In the genomic region with DNA sequence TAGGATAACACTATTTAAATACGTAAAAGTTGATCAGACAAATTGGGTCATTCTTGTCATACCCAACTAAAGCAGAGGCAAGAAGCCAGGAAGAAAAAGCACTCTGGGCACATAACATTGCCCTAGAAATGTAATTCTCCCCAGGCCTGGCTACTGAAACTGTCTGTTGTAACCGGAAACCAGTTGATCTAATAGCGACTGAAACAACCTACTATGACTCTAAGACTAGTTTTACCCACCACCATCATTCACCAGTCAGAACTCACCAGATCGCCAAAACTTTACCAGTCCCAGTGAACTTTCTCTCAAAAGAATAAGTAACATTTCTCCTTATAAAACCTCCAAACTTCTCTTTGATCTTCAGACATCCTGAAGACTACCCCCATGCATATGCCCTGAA, we compare ENCODE assay signal across 16 cellular contexts.
A peak's percentile ranks its signal among the peaks of the same experiment; 100 is the strongest.
DNase-seq lines count a peak whose midpoint lies in the region; ATAC-seq, FAIRE-seq and TF ChIP-seq lines count a peak whose summit lies in the region.
"Had no signal": no experiment of that assay in that cellular context is flagged by ENCODE, and none has a peak within 500 bp of the region (broad histone marks: within the 10 kb centered on the region; RNA-seq: fewer than 3 reads in every experiment).

No MANE protein-coding gene starts in this region.

- TF ChIP-seq CTCF in heart left ventricle (IDR thresholded peaks at IDR 0.05), result no peak
- TF ChIP-seq CTCF in GM12878 (IDR thresholded peaks at IDR 0.05 in 2 of 3, conservative IDR thresholded peaks at IDR 0.05 in 1 of 3; ENCODE audit: control insufficient read depth in 2 of 3, extremely low read depth in 1 of 3, insufficient read depth in 1 of 3, low read depth in 3 of 3, low read length in 3 of 3), result no peak

- H3K36me3 ChIP-seq in heart left ventricle (peaks cover 0 to 22% (median 0%) of the 10 kb centered on the region in 9 donors), GM12878 (ENCODE audit: control insufficient read depth in 2 of 2, insufficient read depth in 2 of 2, low read length in 1 of 2) (no peaks in the 10 kb centered on the region)

- in situ Hi-C loops in GM12878 (cut with MboI), result no loop called here

- ATAC-seq in heart left ventricle, result no peak
- no peak for ATAC-seq in left cardiac atrium
- ATAC-seq in GM18870 (IDR thresholded peaks at IDR 0.05; ENCODE audit: unreplicated experiment), result peak; percentile 52
- no peak for ATAC-seq in GM12878
- ATAC-seq: CD8-positive, alpha-beta T cell had no signal

- no peak overlapping the region for H2AFZ ChIP-seq in GM12878 (ENCODE audit: control insufficient read depth, low read depth, low read length)

- H3K4me1 ChIP-seq in heart left ventricle, result peaks cover 0 to 52% (median 7%) of the 10 kb centered on the region in 12 donors
- no peaks in the 10 kb centered on the region for H3K4me1 ChIP-seq in GM12878 (ENCODE audit: control insufficient read depth, insufficient read depth, low read length)
- H3K4me1 ChIP-seq: BLaER1 had no signal

- no peak overlapping the region for H3K4me2 ChIP-seq in GM12878 (ENCODE audit: control insufficient read depth, insufficient read depth)
- H3K4me2 ChIP-seq: BLaER1 had no signal

- RAD21 ChIA-PET in GM12878 (lab: Charles Lee; ENCODE audit: unreplicated experiment), result no interaction called here

- no peaks in the 10 kb centered on the region for H3K27me3 ChIP-seq in heart left ventricle
- H3K27me3 ChIP-seq in GM12878 (replicated peaks in 1 of 2; ENCODE audit: control insufficient read depth in 2 of 2, insufficient read depth in 2 of 2, low read length in 1 of 2), result peaks cover 2 to 3% of the 10 kb centered on the region in 2 experiments; a peak in 2 of 4 replicates
- H3K27me3 ChIP-seq: BLaER1 had no signal

- H3K4me3 ChIP-seq in heart left ventricle (no peak overlapping the region), GM12878 (no peak overlapping the region)
- H3K4me3 ChIP-seq: BLaER1 had no signal

- TF ChIP-seq POLR2A in heart left ventricle (IDR thresholded peaks at IDR 0.05) (no peak), GM12878 (IDR thresholded peaks at IDR 0.05; ENCODE audit: low read depth, low read length) (no peak)

- POLR2A ChIA-PET in GM12878 (lab: Charles Lee), result no interaction called here

- H3K27ac ChIP-seq in heart left ventricle (peak overlapping the region in 7 of 12 donors; percentile 7 to 62 (median 31)), GM12878 (ENCODE audit: control insufficient read depth, insufficient read depth) (no peak overlapping the region)
- H3K27ac ChIP-seq: 22Rv1, BLaER1 had no signal

- no peak overlapping the region for H3K9ac ChIP-seq in GM12878 (ENCODE audit: control insufficient read depth, insufficient read depth, low read length)
- H3K9ac ChIP-seq: BLaER1 had no signal

- DNase-seq in heart left ventricle, result no peak
- no peak for DNase-seq in left cardiac atrium
- DNase-seq in GM12878 (ENCODE audit: low read depth, low spot score), result no peak
- DNase-seq in T-helper 9 cell, result no peak
- no peak for DNase-seq in hepatic stellate cell (ENCODE audit: low spot score)
- no peak for DNase-seq in putamen (ENCODE audit: low spot score)
- DNase-seq: Calu3; CD8-positive, alpha-beta T cell; DMS79 treated with DMSO at 0.1 percent for 48 hours; GF-D8; H9; KG1 had no signal

- SMC1A ChIA-PET in GM12878 (lab: Charles Lee; ENCODE audit: uncharacterized antibody, unreplicated experiment), result no interaction called here

- TF ChIP-seq EP300 in GM12878 (IDR thresholded peaks at IDR 0.05; ENCODE audit: borderline replicate concordance in 1 of 2, control insufficient read depth in 1 of 2, low read depth in 2 of 2, low read length in 2 of 2), result no peak

- H3K79me2 ChIP-seq in GM12878 (ENCODE audit: control insufficient read depth, insufficient read depth, low read length), result no peaks in the 10 kb centered on the region

- FAIRE-seq in GM12878 (lab: Jason Lieb, UNC), result no peak
- FAIRE-seq: H1 had no signal

- TF ChIP-seq RAD21 in GM12878 (IDR thresholded peaks at IDR 0.05; ENCODE audit: insufficient read depth, low read depth, low read length), result no peak

- CTCF ChIA-PET in GM12878 (lab: Yijun Ruan, JAX), result interaction anchor here (1.4 kb wide), 1 partner anchor 28 kb away, joined by 3 read pairs; no protein-coding TSS in a partner anchor

- no peaks in the 10 kb centered on the region for H4K20me1 ChIP-seq in GM12878 (ENCODE audit: control insufficient read depth, insufficient read depth)
- H4K20me1 ChIP-seq: BLaER1 had no signal

- no TSS peak for BruUV-seq in GM12878 (replicated peaks; lab: Mats Ljungman, UMichigan)

- H3K9me3 ChIP-seq in heart left ventricle (no peaks in the 10 kb centered on the region), GM12878 (replicated peaks; ENCODE audit: control insufficient read depth, insufficient read depth, low read length) (no peaks in the 10 kb centered on the region)
- H3K9me3 ChIP-seq: BLaER1 had no signal

- WGBS in heart left ventricle, 4 donors, result 57 to 83% (median 81%) methylated on average over 4 of the region's 4 CpGs
- 42% methylated on average over 4 of the region's 4 CpGs for WGBS in GM12878 (ENCODE audit: insufficient coverage, insufficient replicate concordance, low lambda C conversion rate, missing lambda C conversion rate)

- intact Hi-C loops in heart left ventricle (cut with DNase I), result no loop called here
- intact Hi-C loops in left cardiac atrium (cut with DNase I), result no loop called here
- intact Hi-C loops in GM12878 (cut with micrococcal nuclease; ENCODE audit: unreplicated experiment), result no loop called here

TF ChIP-seq in GM12878, 131 proteins besides CTCF, POLR2A, EP300 and RAD21 (continues in another document):
- no peak for TF ChIP-seq CHD4 (IDR thresholded peaks at IDR 0.05)
- no peak for TF ChIP-seq STAT1 (conservative IDR thresholded peaks at IDR 0.05)
- TF ChIP-seq, protein P1, sequence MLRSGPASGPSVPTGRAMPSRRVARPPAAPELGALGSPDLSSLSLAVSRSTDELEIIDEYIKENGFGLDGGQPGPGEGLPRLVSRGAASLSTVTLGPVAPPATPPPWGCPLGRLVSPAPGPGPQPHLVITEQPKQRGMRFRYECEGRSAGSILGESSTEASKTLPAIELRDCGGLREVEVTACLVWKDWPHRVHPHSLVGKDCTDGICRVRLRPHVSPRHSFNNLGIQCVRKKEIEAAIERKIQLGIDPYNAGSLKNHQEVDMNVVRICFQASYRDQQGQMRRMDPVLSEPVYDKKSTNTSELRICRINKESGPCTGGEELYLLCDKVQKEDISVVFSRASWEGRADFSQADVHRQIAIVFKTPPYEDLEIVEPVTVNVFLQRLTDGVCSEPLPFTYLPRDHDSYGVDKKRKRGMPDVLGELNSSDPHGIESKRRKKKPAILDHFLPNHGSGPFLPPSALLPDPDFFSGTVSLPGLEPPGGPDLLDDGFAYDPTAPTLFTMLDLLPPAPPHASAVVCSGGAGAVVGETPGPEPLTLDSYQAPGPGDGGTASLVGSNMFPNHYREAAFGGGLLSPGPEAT (IDR thresholded peaks at IDR 0.05; ENCODE audit: low read depth), result no peak
- peak; percentile 14; the same call in 1 of the 2 replicates for TF ChIP-seq RUNX3 (IDR thresholded peaks at IDR 0.05; ENCODE audit: low read length)
- no peak for TF ChIP-seq ETV6 (conservative IDR thresholded peaks at IDR 0.05 in 1 of 2, IDR thresholded peaks at IDR 0.05 in 1 of 2; ENCODE audit: borderline replicate concordance in 1 of 2, low read depth in 1 of 2)
- TF ChIP-seq, protein P2, sequence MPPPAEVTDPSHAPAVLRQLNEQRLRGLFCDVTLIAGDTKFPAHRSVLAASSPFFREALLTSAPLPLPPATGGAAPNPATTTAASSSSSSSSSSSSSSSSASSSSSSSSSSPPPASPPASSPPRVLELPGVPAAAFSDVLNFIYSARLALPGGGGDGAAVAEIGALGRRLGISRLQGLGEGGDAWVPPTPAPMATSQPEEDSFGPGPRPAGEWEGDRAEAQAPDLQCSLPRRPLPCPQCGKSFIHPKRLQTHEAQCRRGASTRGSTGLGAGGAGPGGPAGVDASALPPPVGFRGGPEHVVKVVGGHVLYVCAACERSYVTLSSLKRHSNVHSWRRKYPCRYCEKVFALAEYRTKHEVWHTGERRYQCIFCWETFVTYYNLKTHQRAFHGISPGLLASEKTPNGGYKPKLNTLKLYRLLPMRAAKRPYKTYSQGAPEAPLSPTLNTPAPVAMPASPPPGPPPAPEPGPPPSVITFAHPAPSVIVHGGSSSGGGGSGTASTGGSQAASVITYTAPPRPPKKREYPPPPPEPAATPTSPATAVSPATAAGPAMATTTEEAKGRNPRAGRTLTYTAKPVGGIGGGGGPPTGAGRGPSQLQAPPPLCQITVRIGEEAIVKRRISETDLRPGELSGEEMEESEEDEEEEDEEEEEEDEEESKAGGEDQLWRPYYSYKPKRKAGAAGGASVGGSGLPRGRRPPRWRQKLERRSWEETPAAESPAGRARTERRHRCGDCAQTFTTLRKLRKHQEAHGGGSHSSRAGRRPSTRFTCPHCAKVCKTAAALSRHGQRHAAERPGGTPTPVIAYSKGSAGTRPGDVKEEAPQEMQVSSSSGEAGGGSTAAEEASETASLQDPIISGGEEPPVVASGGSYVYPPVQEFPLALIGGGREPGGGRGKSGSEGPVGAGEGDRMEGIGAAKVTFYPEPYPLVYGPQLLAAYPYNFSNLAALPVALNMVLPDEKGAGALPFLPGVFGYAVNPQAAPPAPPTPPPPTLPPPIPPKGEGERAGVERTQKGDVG (CRISPR knock-in tag; IDR thresholded peaks at IDR 0.05), result no peak
- TF ChIP-seq ZBED1 (IDR thresholded peaks at IDR 0.05; ENCODE audit: borderline replicate concordance), result no peak
